ENCODE assay signal across 19 cellular contexts in the genomic region with DNA sequence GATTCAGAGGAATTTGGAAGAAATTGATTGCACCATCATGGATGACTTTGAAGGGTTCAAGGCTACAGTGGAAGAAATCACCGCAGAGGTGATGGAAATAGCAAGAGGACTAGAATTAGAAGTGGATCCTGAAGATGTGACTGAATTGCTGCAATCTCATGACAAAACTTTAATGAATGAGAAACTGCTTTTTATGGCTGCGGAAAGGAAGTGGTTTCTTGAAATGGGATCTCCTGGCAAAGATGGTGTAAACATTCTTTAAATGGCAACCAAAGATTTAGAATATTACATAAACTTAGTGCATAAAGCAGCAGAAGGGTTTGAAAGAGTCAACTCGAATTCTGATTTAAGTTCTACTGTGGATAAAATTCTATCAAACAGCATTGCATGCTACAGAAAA.
DNase-seq lines count a peak whose midpoint lies in the region; ATAC-seq, FAIRE-seq and TF ChIP-seq lines count a peak whose summit lies in the region.
"Had no signal": no experiment of that assay in that cellular context is flagged by ENCODE, and none has a peak within 500 bp of the region (broad histone marks: within the 10 kb centered on the region; RNA-seq: fewer than 3 reads in every experiment).

No MANE protein-coding gene starts in this region.

- H3K9me3 ChIP-seq in IMR-90 (ENCODE audit: control insufficient read depth, insufficient read depth, low read length), result no peaks in the 10 kb centered on the region
- H3K9me3 ChIP-seq in Caco-2, result no peaks in the 10 kb centered on the region

- H2BK120ac ChIP-seq in IMR-90 (ENCODE audit: low read depth, low read length), result no peak overlapping the region

- no peak overlapping the region for H3K18ac ChIP-seq in IMR-90 (ENCODE audit: low read depth, low read length)

- no TSS peak for BruUV-seq in IMR-90 (replicated peaks; lab: Mats Ljungman, UMichigan)
- BruUV-seq in Caco-2 (replicated peaks; lab: Mats Ljungman, UMichigan), result no TSS peak

- no peak overlapping the region for H3K56ac ChIP-seq in IMR-90 (ENCODE audit: extremely low read depth, insufficient read depth, low read length)

- CTCF ChIA-PET in IMR-90 (lab: Yijun Ruan, JAX) (no interaction called here), Caco-2 (lab: Charles Lee) (no interaction called here)

- POLR2A ChIA-PET in IMR-90 (lab: Charles Lee; ENCODE audit: unreplicated experiment) (no interaction called here), Caco-2 (lab: Charles Lee) (no interaction called here)

- H4K91ac ChIP-seq in IMR-90 (ENCODE audit: insufficient read depth, low read depth, low read length), result no peak overlapping the region

- H3K36me3 ChIP-seq in IMR-90 (ENCODE audit: control insufficient read depth, insufficient read depth, low read length) (no peaks in the 10 kb centered on the region), Caco-2 (ENCODE audit: control insufficient read depth, insufficient read depth, low read length) (no peaks in the 10 kb centered on the region)

- in situ Hi-C loops in IMR-90 (cut with MboI; ENCODE audit: low sequenced_read_pairs), result no loop called here

- DNase-seq in D721Med (ENCODE audit: insufficient read length, low spot score) (no peak), IMR-90 (peak; percentile 24), NOMO-1 treated with DMSO at 0.1 percent for 48 hours (lab: John Stamatoyannopoulos, UW; ENCODE audit: unreplicated experiment) (peak; percentile 40), fibroblast of peridontal ligament (ENCODE audit: extremely low read depth) (peak; percentile 34), NCI-H446 (lab: John Stamatoyannopoulos, UW) (no peak), substantia nigra (lab: John Stamatoyannopoulos, UW) (no peak), SHP77 (lab: John Stamatoyannopoulos, UW) (no peak), Caco-2 (no peak)
- DNase-seq: 8988T, NCI-H1105 treated with DMSO at 0.1 percent for 48 hours, NCI-H146, NCI-H1930, NCI-H526 treated with DMSO at 0.1 percent for 48 hours, PC-9, T-helper 1 cell had no signal

- no peak overlapping the region for H2BK20ac ChIP-seq in IMR-90 (ENCODE audit: low read depth, low read length)

- H3K27me3 Mint-ChIP-seq in Caco-2 (ENCODE audit: insufficient read depth, unreplicated experiment), result no peaks in the 10 kb centered on the region

- H3K4me1 ChIP-seq in IMR-90 (ENCODE audit: control insufficient read depth, insufficient read depth, low read length) (no peaks in the 10 kb centered on the region), Caco-2 (no peaks in the 10 kb centered on the region)

- H3K27me3 ChIP-seq in IMR-90 (ENCODE audit: control insufficient read depth, insufficient read depth, low read length) (no peaks in the 10 kb centered on the region), Caco-2 (replicated peaks; ENCODE audit: control insufficient read depth, insufficient read depth, low read length) (no peaks in the 10 kb centered on the region)

- TF ChIP-seq CTCF in D721Med (IDR thresholded peaks at IDR 0.05; ENCODE audit: insufficient read depth, missing control alignments) (no peak), IMR-90 (conservative IDR thresholded peaks at IDR 0.05; ENCODE audit: low read depth, low read length) (no peak), Caco-2 (IDR thresholded peaks at IDR 0.05; ENCODE audit: insufficient read depth in 1 of 2, low read depth in 1 of 2, low read length in 1 of 2, severe bottlenecking in 1 of 2, unreplicated experiment in 1 of 2) (no peak)

- no peak overlapping the region for H3K4me2 ChIP-seq in IMR-90 (ENCODE audit: low read depth, low read length)
- H3K4me2 ChIP-seq: GM23338, PC-9 had no signal

- H3K4me3 Mint-ChIP-seq in Caco-2 (ENCODE audit: unreplicated experiment), result no peak overlapping the region
- H3K4me3 Mint-ChIP-seq: GM23338 had no signal

- FAIRE-seq in D721Med (lab: Jason Lieb, UNC), result peak; percentile 66
- FAIRE-seq: G401.6 had no signal

- WGBS in IMR-90 (ENCODE audit: extremely low coverage in 2 of 2, insufficient read length in 1 of 2), 2 experiments, result no CpG with 5 or more reads among the region's 3 CpGs

- no peak overlapping the region for H2BK15ac ChIP-seq in IMR-90 (ENCODE audit: low read depth, low read length)

- no peak for TF ChIP-seq POLR2A in IMR-90 (IDR thresholded peaks at IDR 0.05; ENCODE audit: low read depth, low read length)

- H2BK5ac ChIP-seq in IMR-90 (ENCODE audit: low read depth, low read length, poor library complexity, severe bottlenecking), result no peak overlapping the region

- H3K9me3 Mint-ChIP-seq in Caco-2 (ENCODE audit: unreplicated experiment), result no peaks in the 10 kb centered on the region
- H3K9me3 Mint-ChIP-seq: GM23338 had no signal

- intact Hi-C loops in IMR-90 (cut with micrococcal nuclease) (no loop called here), Caco-2 (cut with micrococcal nuclease; ENCODE audit: unreplicated experiment) (no loop called here)

- H3K27ac Mint-ChIP-seq in Caco-2 (ENCODE audit: unreplicated experiment), result no peak overlapping the region
- H3K27ac Mint-ChIP-seq: GM23338 had no signal

- H3K4me3 ChIP-seq in IMR-90 (ENCODE audit: insufficient read depth, low read depth, low read length) (no peak overlapping the region), Caco-2 (ENCODE audit: low read depth, low read length) (no peak overlapping the region)
- H3K4me3 ChIP-seq: GM23338, PC-9 had no signal

- no peak overlapping the region for H2AFZ ChIP-seq in IMR-90 (replicated peaks; ENCODE audit: low read length, poor library complexity)
- H2AFZ ChIP-seq: GM23338, PC-9 had no signal

- no peak overlapping the region for H4K5ac ChIP-seq in IMR-90 (ENCODE audit: low read depth, low read length)

- dilution Hi-C loops in IMR-90 (cut with HindIII; ENCODE audit: low sequenced_read_pairs, unreplicated experiment), result no loop called here

- H2AK5ac ChIP-seq in IMR-90 (ENCODE audit: low read depth, low read length), result no peak overlapping the region

- ATAC-seq in IMR-90 (ENCODE audit: low read depth), result no peak
- ATAC-seq: GM23338, HCT116, Right ventricle myocardium inferior had no signal

- no peaks in the 10 kb centered on the region for H3K79me1 ChIP-seq in IMR-90 (ENCODE audit: low read depth in 1 of 2, low read length in 2 of 2)

- no peak overlapping the region for H4K8ac ChIP-seq in IMR-90 (ENCODE audit: low read depth in 2 of 2, low read length in 2 of 2)

- no peak overlapping the region for H3K14ac ChIP-seq in IMR-90 (replicated peaks; ENCODE audit: low read depth, low read length)

- H3K4me1 Mint-ChIP-seq in Caco-2 (ENCODE audit: low read depth, unreplicated experiment), result no peaks in the 10 kb centered on the region
- H3K4me1 Mint-ChIP-seq: GM23338 had no signal

- H3K23ac ChIP-seq in IMR-90 (ENCODE audit: low read depth, low read length), result no peak overlapping the region

- H3K36me3 Mint-ChIP-seq in Caco-2 (ENCODE audit: insufficient read depth, unreplicated experiment), result no peaks in the 10 kb centered on the region

- no peak overlapping the region for H3K4ac ChIP-seq in IMR-90 (ENCODE audit: low read depth, low read length)

- H3K27ac ChIP-seq in IMR-90 (ENCODE audit: insufficient read depth, low read length), result no peak overlapping the region
- H3K27ac ChIP-seq in substantia nigra (ENCODE audit: low read depth, low read length, poor library complexity, severe bottlenecking), result no peak overlapping the region
- H3K27ac ChIP-seq: PC-9 had no signal

- no peak for TF ChIP-seq RAD21 in IMR-90 (IDR thresholded peaks at IDR 0.05; ENCODE audit: low read length)

- no peaks in the 10 kb centered on the region for H4K20me1 ChIP-seq in IMR-90 (ENCODE audit: insufficient read depth, low read length)

- no peak overlapping the region for H3K9ac ChIP-seq in IMR-90 (ENCODE audit: low read depth, low read length)

- H2AK9ac ChIP-seq in IMR-90 (replicated peaks; ENCODE audit: low read depth, low read length, poor library complexity), result no peak overlapping the region

- no peaks in the 10 kb centered on the region for H3K9me1 ChIP-seq in IMR-90 (ENCODE audit: insufficient read depth, low read length)

TF ChIP-seq in IMR-90, 13 proteins besides CTCF, POLR2A, EP300 and RAD21:
- TF ChIP-seq CEBPB (IDR thresholded peaks at IDR 0.05; ENCODE audit: low read depth, low read length) (no peak), RFX5 (IDR thresholded peaks at IDR 0.05; ENCODE audit: low read depth, low read length) (no peak)
TF ChIP-seq in IMR-90: peak in this region for 0.

Comparison
In these comparisons a context has a peak if more than half of its experiments do, and no peak if none do; other contexts are left out.
1. DNase-seq: peak in IMR-90 (single experiment), NOMO-1 treated with DMSO at 0.1 percent for 48 hours (single experiment) and fibroblast of peridontal ligament (single experiment); none in D721Med (single experiment), NCI-H446 (0 of 2), substantia nigra (0 of 49), SHP77 (0 of 2) and Caco-2 (0 of 2).